Comparison of ENCODE assay signal across 8 cellular contexts in the genomic region with DNA sequence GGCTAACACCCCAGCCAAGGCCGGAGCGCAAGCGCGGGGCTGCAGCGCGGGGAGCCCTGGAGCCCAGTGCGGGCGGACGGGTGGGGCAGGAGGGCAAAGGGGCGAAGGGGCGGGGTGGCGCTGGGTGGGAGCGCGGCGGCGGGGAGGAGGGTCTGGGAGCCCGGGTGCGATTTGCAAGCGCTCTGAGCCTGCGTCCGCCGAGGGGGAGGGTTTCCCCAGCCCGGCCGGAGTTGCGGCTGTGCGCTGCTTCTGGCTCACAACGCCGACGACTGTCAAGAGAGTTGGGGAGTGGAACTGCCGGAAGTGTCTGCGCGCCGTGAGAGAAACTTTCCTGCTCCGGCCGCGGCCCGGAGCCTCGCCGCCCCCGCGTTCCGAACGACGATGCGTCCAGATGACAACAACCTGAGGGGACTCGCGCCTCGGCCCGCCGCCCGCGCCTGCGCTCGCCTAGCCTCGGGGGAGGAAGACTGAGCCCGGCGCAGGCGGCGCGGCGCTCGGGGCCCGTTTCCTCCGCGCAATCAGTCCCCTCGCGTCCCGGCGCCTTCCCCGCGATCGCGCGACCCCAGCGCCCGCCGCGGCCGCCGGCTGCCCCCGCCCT. TPM values are rescaled to one million over a fixed set of nuclear protein-coding genes. Genes with fewer than 3 reads are reported as not detected.
DNase-seq lines count a peak whose midpoint lies in the region; ATAC-seq and TF ChIP-seq lines count a peak whose summit lies in the region.

A gene with protein sequence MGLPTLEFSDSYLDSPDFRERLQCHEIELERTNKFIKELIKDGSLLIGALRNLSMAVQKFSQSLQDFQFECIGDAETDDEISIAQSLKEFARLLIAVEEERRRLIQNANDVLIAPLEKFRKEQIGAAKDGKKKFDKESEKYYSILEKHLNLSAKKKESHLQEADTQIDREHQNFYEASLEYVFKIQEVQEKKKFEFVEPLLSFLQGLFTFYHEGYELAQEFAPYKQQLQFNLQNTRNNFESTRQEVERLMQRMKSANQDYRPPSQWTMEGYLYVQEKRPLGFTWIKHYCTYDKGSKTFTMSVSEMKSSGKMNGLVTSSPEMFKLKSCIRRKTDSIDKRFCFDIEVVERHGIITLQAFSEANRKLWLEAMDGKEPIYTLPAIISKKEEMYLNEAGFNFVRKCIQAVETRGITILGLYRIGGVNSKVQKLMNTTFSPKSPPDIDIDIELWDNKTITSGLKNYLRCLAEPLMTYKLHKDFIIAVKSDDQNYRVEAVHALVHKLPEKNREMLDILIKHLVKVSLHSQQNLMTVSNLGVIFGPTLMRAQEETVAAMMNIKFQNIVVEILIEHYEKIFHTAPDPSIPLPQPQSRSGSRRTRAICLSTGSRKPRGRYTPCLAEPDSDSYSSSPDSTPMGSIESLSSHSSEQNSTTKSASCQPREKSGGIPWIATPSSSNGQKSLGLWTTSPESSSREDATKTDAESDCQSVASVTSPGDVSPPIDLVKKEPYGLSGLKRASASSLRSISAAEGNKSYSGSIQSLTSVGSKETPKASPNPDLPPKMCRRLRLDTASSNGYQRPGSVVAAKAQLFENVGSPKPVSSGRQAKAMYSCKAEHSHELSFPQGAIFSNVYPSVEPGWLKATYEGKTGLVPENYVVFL (plus strand): TSS at position 257 of the 598 bp plus-strand sequence. CDS start 391 bp downstream, outside the sequence.

- H3K4me3 Mint-ChIP-seq in endodermal cell = peak within 1 kb of the TSS; percentile 99
- H3K4me3 Mint-ChIP-seq in memory B cell = peak within 1 kb of the TSS; percentile 93

- H3K9me3 Mint-ChIP-seq in endodermal cell (no peaks in the 10 kb centered on the region), memory B cell (no peaks in the 10 kb centered on the region)

- DNase-seq in T1000 (lab: John Stamatoyannopoulos, UW) (peak; percentile 10), endodermal cell (peak; percentile 95), memory B cell (ENCODE audit: low spot score in 2 of 2) (peak; percentile 30 to 59), amniotic stem cell (lab: John Stamatoyannopoulos, UW) (no peak)

- H3K27me3 ChIP-seq in endodermal cell (ENCODE audit: control insufficient read depth, insufficient read depth, low read length, poor library complexity, severe bottlenecking) = no peaks in the 10 kb centered on the region
- no peaks in the 10 kb centered on the region for H3K27me3 ChIP-seq in subcutaneous abdominal adipose tissue (ENCODE audit: control insufficient read depth in 5 of 5, insufficient read depth in 4 of 5, low read length in 5 of 5)

- H3K9me3 ChIP-seq in ES-I3 (ENCODE audit: control insufficient read depth, insufficient read depth, low read length) (no peaks in the 10 kb centered on the region), endodermal cell (ENCODE audit: control insufficient read depth, low read length) (no peaks in the 10 kb centered on the region), subcutaneous abdominal adipose tissue (ENCODE audit: control insufficient read depth in 5 of 5, low read length in 5 of 5) (no peaks in the 10 kb centered on the region)

- H3K27ac Mint-ChIP-seq in endodermal cell = peak within 1 kb of the TSS; percentile 97
- H3K27ac Mint-ChIP-seq in memory B cell = peak within 1 kb of the TSS; percentile 61

- H3K36me3 ChIP-seq in ES-I3 (ENCODE audit: insufficient read depth, low read length) (no peaks in the 10 kb centered on the region), endodermal cell (ENCODE audit: control insufficient read depth, insufficient read depth, low read length) (peaks cover 26% of the 10 kb centered on the region), subcutaneous abdominal adipose tissue (ENCODE audit: control insufficient read depth in 5 of 5, insufficient read depth in 5 of 5, low read length in 5 of 5) (no peaks in the 10 kb centered on the region)

- peak within 1 kb of the TSS; percentile 99 for H3K4me3 ChIP-seq in endodermal cell (ENCODE audit: low read length)
- peak within 1 kb of the TSS; percentile 80 to 91 (median 83) for H3K4me3 ChIP-seq in subcutaneous abdominal adipose tissue (ENCODE audit: low read depth in 1 of 5, low read length in 5 of 5)

- H3K9ac ChIP-seq in ES-I3 (ENCODE audit: low read depth, low read length) (peak within 1 kb of the TSS; percentile 93), endodermal cell (ENCODE audit: extremely low read depth, low read length, poor library complexity, severe bottlenecking) (peak within 1 kb of the TSS; percentile 81), subcutaneous abdominal adipose tissue (ENCODE audit: low read length in 5 of 5) (peak within 1 kb of the TSS; percentile 56 to 90 (median 75))

- H3K4me1 Mint-ChIP-seq in endodermal cell (peaks cover 34% of the 10 kb centered on the region), memory B cell (peaks cover 34% of the 10 kb centered on the region)

- 0% methylated on average over 81 of the region's 81 CpGs; no CpG with 5 or more reads in 1 of the 2 experiments for WGBS in endodermal cell (ENCODE audit: insufficient coverage in 1 of 2, insufficient read length in 1 of 2), 2 experiments

- ATAC-seq in GM21360 (IDR thresholded peaks at IDR 0.05; ENCODE audit: unreplicated experiment) (peak; percentile 79), HG03571 (IDR thresholded peaks at IDR 0.05; ENCODE audit: unreplicated experiment) (peak; percentile 76), memory B cell (ENCODE audit: low read depth) (peak; percentile 74)

- H3K27ac ChIP-seq in endodermal cell (ENCODE audit: low read depth, low read length) = peak within 1 kb of the TSS; percentile 70
- H3K27ac ChIP-seq in subcutaneous abdominal adipose tissue (ENCODE audit: low read depth, low read length) = peak within 1 kb of the TSS; percentile 90

- no peaks in the 10 kb centered on the region for H3K27me3 Mint-ChIP-seq in endodermal cell (ENCODE audit: insufficient read depth)
- no peaks in the 10 kb centered on the region for H3K27me3 Mint-ChIP-seq in memory B cell

- no peak for TF ChIP-seq CTCF in endodermal cell (conservative IDR thresholded peaks at IDR 0.05)

- peaks cover 34% of the 10 kb centered on the region; the same call in 1 of the 2 replicates for H3K4me1 ChIP-seq in ES-I3 (ENCODE audit: insufficient read depth, low read length)
- peaks cover 7% of the 10 kb centered on the region for H3K4me1 ChIP-seq in endodermal cell (ENCODE audit: control insufficient read depth, insufficient read depth, low read length)
- H3K4me1 ChIP-seq in subcutaneous abdominal adipose tissue (ENCODE audit: control insufficient read depth in 5 of 5, insufficient read depth in 5 of 5, low read length in 5 of 5) = peaks cover 0 to 26% (median 22%) of the 10 kb centered on the region in 5 donors

- H3K36me3 Mint-ChIP-seq in endodermal cell (ENCODE audit: low read depth) = peaks cover 22% of the 10 kb centered on the region
- no peaks in the 10 kb centered on the region for H3K36me3 Mint-ChIP-seq in memory B cell

RNA-seq across cellular contexts. Expression of the gene that starts here (rescaled TPM):
- 100 to 1,000 TPM; 164 to 176 TPM for total RNA-seq in endodermal cell
- polyA plus RNA-seq in endodermal cell (2013, experiment 1 of 2) = 25.5 TPM
- polyA plus RNA-seq in endodermal cell (2013, experiment 2 of 2) = 31.0 TPM
